In genomic region chr7:76476742-76477474, GRCh38 we compare ENCODE assay signal across 3 cellular contexts. TPM values are rescaled to one million over a fixed set of nuclear protein-coding genes. Genes with fewer than 3 reads are reported as not detected.
"Had no signal": no experiment of that assay in that cellular context is flagged by ENCODE, and none has a peak within 500 bp of the region (broad histone marks: within the 10 kb centered on the region; RNA-seq: fewer than 3 reads in every experiment).

No MANE protein-coding gene starts in this region.

RNA-seq across cellular contexts. Expression of gene UPK3B, which starts 33.4 kb away (rescaled TPM):
- polyA plus RNA-seq: endothelial cell of umbilical vein had no signal

RNA-seq across cellular contexts. Expression of gene ZP3, which starts 52.2 kb away (rescaled TPM):
- total RNA-seq: cardiac septum, chondrocyte had no signal
